ENCODE assay signal across 27 cellular contexts in the genomic region with DNA sequence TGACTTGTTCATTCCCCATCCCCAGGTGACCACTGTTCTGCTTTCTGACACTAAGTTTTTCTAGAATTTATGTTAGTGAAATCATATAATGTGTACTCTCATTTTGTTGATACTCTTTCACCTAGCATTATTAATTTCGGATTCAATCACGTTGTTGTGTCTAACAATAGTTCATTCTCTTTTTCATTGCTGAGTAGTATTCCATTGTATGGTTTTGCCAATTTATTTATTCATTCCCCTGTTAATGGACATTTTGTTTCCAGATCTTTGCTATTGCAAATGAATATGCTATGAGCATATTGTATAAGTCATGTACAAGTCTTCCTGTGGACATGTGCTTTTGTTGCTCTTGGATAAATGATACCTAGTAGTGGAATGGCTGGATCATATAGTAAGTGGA.
"Had no signal": no experiment of that assay in that cellular context is flagged by ENCODE, and none has a peak within 500 bp of the region (broad histone marks: within the 10 kb centered on the region; RNA-seq: fewer than 3 reads in every experiment).

No MANE protein-coding gene starts in this region.

- H3K4me3 ChIP-seq: stomach, suprapubic skin, testis, thoracic aorta, thyroid gland, tibial artery, tibial nerve, transverse colon, upper lobe of left lung, upper lobe of right lung, uterus, vagina had no signal

- H3K27me3 ChIP-seq: stomach, suprapubic skin, testis, thyroid gland, tibial artery, tibial nerve, transverse colon, upper lobe of left lung, upper lobe of right lung, uterus, vagina had no signal

- FAIRE-seq: urothelium cell line had no signal

- DNase-seq: stimulated activated CD4-positive, alpha-beta T cell treated with anti-CD3 and anti-CD28 coated beads, Interleukin-2, amount 100 ng/mL, for 48 hours; stimulated activated CD4-positive, alpha-beta T cell treated with anti-CD3 and anti-CD28 coated beads, Interleukin-4, amount 100 ng/mL, for 1 hour; stimulated activated CD4-positive, alpha-beta T cell treated with anti-CD3 and anti-CD28 coated beads, Interleukin-4, amount 100 ng/mL, for 24 hours; stimulated activated CD4-positive, alpha-beta T cell treated with anti-CD3 and anti-CD28 coated beads, Interleukin-4, amount 100 ng/mL, for 4 hours; stimulated activated CD8-positive, alpha-beta memory T cell treated with anti-CD3 and anti-CD28 coated beads, Interleukin-4, amount 100 ng/mL, for 48 hours; stimulated activated naive B cell treated with anti-CD40 and anti-IgM and Interleukin-4, amounts not matched to agents 10 μg/mL and 1 μg/mL and 100 μg/mL, for 72 hours; stimulated activated naive CD4-positive, alpha-beta T cell; stimulated activated naive CD4-positive, alpha-beta T cell treated with Interleukin-2 at 50 U/mL for 16 hours; stimulated activated naive CD8-positive, alpha-beta T cell treated with anti-CD3 and anti-CD28 coated beads, Interleukin-15, amount 100 ng/mL, for 72 hours; stimulated activated naive CD8-positive, alpha-beta T cell treated with anti-CD3 and anti-CD28 coated beads, Interleukin-15, Interleukin-2, amounts not matched to agents 100 U/mL and 50 U/mL, for 24 hours; stomach; substantia nigra; testis; thyroid gland; tibial artery; transverse colon; trophoblast cell; upper lobe of left lung; upper lobe of right lung; uterus had no signal

- H3K4me1 ChIP-seq: stomach, suprapubic skin, testis, thyroid gland, tibial artery, tibial nerve, transverse colon, upper lobe of left lung, upper lobe of right lung, uterus, vagina had no signal

- H3K36me3 ChIP-seq: stomach, suprapubic skin, thoracic aorta, thyroid gland, tibial artery, tibial nerve, transverse colon, upper lobe of left lung, upper lobe of right lung, uterus, vagina had no signal

- H3K9me3 ChIP-seq: stomach, suprapubic skin, testis, thoracic aorta, thyroid gland, tibial artery, tibial nerve, transverse colon, upper lobe of left lung, upper lobe of right lung, uterus, vagina had no signal

- ATAC-seq: stimulated activated effector memory CD8-positive, alpha-beta T cell treated with anti-CD3 and anti-CD28 coated beads, Interleukin-12 subunit alpha, Interleukin-12 subunit beta, amount 100 ng/mL, for 72 hours; stimulated activated memory B cell treated with anti-CD40 and anti-IgM and Interleukin-4, amounts not matched to agents 10 μg/mL and 1 μg/mL and 100 μg/mL, for 72 hours; stimulated activated naive B cell treated with anti-CD40 and anti-IgM and Interleukin-4, amounts not matched to agents 10 μg/mL and 1 μg/mL and 100 μg/mL, for 72 hours; stimulated activated naive CD8-positive, alpha-beta T cell treated with anti-CD3 and anti-CD28 coated beads, Interleukin-15, amount 100 ng/mL, for 72 hours; stimulated activated naive CD8-positive, alpha-beta T cell treated with anti-CD3 and anti-CD28 coated beads, Interleukin-15, Interleukin-2, amounts not matched to agents 100 U/mL and 50 U/mL, for 24 hours; upper lobe of right lung had no signal

- H3K27ac ChIP-seq: stomach, suprapubic skin, testis, thoracic aorta, thyroid gland, tibial artery, tibial nerve, transverse colon, upper lobe of left lung, upper lobe of right lung, uterus, vagina had no signal
